In genomic region chr4:47274931-47275330, GRCh38 we compare ENCODE assay signal across 25 cellular contexts.
"Had no signal": no experiment of that assay in that cellular context is flagged by ENCODE, and none has a peak within 500 bp of the region (broad histone marks: within the 10 kb centered on the region; RNA-seq: fewer than 3 reads in every experiment).

No MANE protein-coding gene starts in this region.

- H3K27me3 Mint-ChIP-seq: activated CD4-positive, alpha-beta memory T cell treated with anti-CD3 and anti-CD28 coated beads, Interleukin-2, amount 10 ng/mL, durations not matched to agents 7 days and 5 days; dendritic cell treated with granulocyte-macrophage colony-stimulating factor and Interleukin-4, amounts not matched to agents 40 ng/mL and 50 ng/mL, for 4 days; stimulated activated naive CD8-positive, alpha-beta T cell treated with anti-CD3 and anti-CD28 coated beads, Interleukin-15, amount 100 ng/mL, for 72 hours; type B pancreatic cell had no signal

- H3K27ac Mint-ChIP-seq: activated CD4-positive, alpha-beta memory T cell treated with anti-CD3 and anti-CD28 coated beads, Interleukin-2, amount 10 ng/mL, durations not matched to agents 7 days and 5 days; activated CD8-positive, alpha-beta memory T cell treated with anti-CD3 and anti-CD28 coated beads, Interleukin-2, amount 10 ng/mL, durations not matched to agents 7 days and 5 days; activated naive CD8-positive, alpha-beta T cell treated with anti-CD3 and anti-CD28 coated beads for 36 hours; activated T-helper 17 cell treated with anti-CD3 and anti-CD28 coated beads, Interleukin-2, amount 50 U/mL, for 72 hours; dendritic cell treated with granulocyte-macrophage colony-stimulating factor and Interleukin-4, amounts not matched to agents 40 ng/mL and 50 ng/mL, for 4 days; naive thymus-derived CD8-positive, alpha-beta T cell; stimulated activated naive CD8-positive, alpha-beta T cell treated with anti-CD3 and anti-CD28 coated beads, Interleukin-15, amount 100 ng/mL, for 72 hours; type B pancreatic cell had no signal

- H3K4me3 Mint-ChIP-seq: activated CD4-positive, alpha-beta memory T cell treated with anti-CD3 and anti-CD28 coated beads, Interleukin-2, amount 10 ng/mL, durations not matched to agents 7 days and 5 days; activated CD8-positive, alpha-beta memory T cell treated with anti-CD3 and anti-CD28 coated beads, Interleukin-2, amount 10 ng/mL, durations not matched to agents 7 days and 5 days; activated naive CD8-positive, alpha-beta T cell treated with anti-CD3 and anti-CD28 coated beads for 36 hours; activated T-helper 17 cell treated with anti-CD3 and anti-CD28 coated beads, Interleukin-2, amount 50 U/mL, for 72 hours; dendritic cell treated with granulocyte-macrophage colony-stimulating factor and Interleukin-4, amounts not matched to agents 40 ng/mL and 50 ng/mL, for 4 days; naive thymus-derived CD8-positive, alpha-beta T cell; stimulated activated naive CD8-positive, alpha-beta T cell treated with anti-CD3 and anti-CD28 coated beads, Interleukin-15, amount 100 ng/mL, for 72 hours; type B pancreatic cell had no signal

- H3K4me2 ChIP-seq: smooth muscle cell had no signal

- H3K9me3 ChIP-seq: left ventricle myocardium inferior, ovary, suprapubic skin had no signal

- ATAC-seq: activated CD8-positive, alpha-beta memory T cell treated with anti-CD3 and anti-CD28 coated beads, Interleukin-2, amount 10 ng/mL, durations not matched to agents 7 days and 5 days; activated T-helper 17 cell treated with anti-CD3 and anti-CD28 coated beads, Interleukin-2, amount 50 U/mL, for 72 hours; naive thymus-derived CD8-positive, alpha-beta T cell; sciatic nerve; stimulated activated naive CD8-positive, alpha-beta T cell treated with anti-CD3 and anti-CD28 coated beads, Interleukin-15, amount 100 ng/mL, for 72 hours had no signal

- H3K4me1 ChIP-seq: left ventricle myocardium inferior, suprapubic skin had no signal

- H3K36me3 Mint-ChIP-seq: activated CD8-positive, alpha-beta memory T cell treated with anti-CD3 and anti-CD28 coated beads, Interleukin-2, amount 10 ng/mL, durations not matched to agents 7 days and 5 days; activated naive CD8-positive, alpha-beta T cell treated with anti-CD3 and anti-CD28 coated beads for 36 hours; naive thymus-derived CD8-positive, alpha-beta T cell; type B pancreatic cell had no signal

- H3K27me3 ChIP-seq: ovary, suprapubic skin had no signal

- H3K4me1 Mint-ChIP-seq: activated CD4-positive, alpha-beta memory T cell treated with anti-CD3 and anti-CD28 coated beads, Interleukin-2, amount 10 ng/mL, durations not matched to agents 7 days and 5 days; activated CD8-positive, alpha-beta memory T cell treated with anti-CD3 and anti-CD28 coated beads, Interleukin-2, amount 10 ng/mL, durations not matched to agents 7 days and 5 days; activated naive CD8-positive, alpha-beta T cell treated with anti-CD3 and anti-CD28 coated beads for 36 hours; activated T-helper 17 cell treated with anti-CD3 and anti-CD28 coated beads, Interleukin-2, amount 50 U/mL, for 72 hours; naive thymus-derived CD8-positive, alpha-beta T cell; stimulated activated naive CD8-positive, alpha-beta T cell treated with anti-CD3 and anti-CD28 coated beads, Interleukin-15, amount 100 ng/mL, for 72 hours had no signal

- H3K36me3 ChIP-seq: left ventricle myocardium inferior, ovary, suprapubic skin had no signal

- DNase-seq: activated CD4-positive, alpha-beta memory T cell treated with anti-CD3 and anti-CD28 coated beads, Interleukin-2, amount 10 ng/mL, durations not matched to agents 7 days and 5 days; activated CD4-positive, alpha-beta T cell treated with anti-CD3 and anti-CD28 coated beads for 48 hours; activated CD4-positive, CD25-positive, alpha-beta regulatory T cell; activated CD8-positive, alpha-beta memory T cell treated with anti-CD3 and anti-CD28 coated beads, Interleukin-2, amount 10 ng/mL, durations not matched to agents 7 days and 5 days; activated naive CD4-positive, alpha-beta T cell; activated naive CD8-positive, alpha-beta T cell treated with anti-CD3 and anti-CD28 coated beads for 36 hours; amygdala; cerebellar nuclear complex; effector memory CD4-positive, alpha-beta T cell; foreskin melanocyte; glutamatergic neuron; left ventricle myocardium inferior; mesendoderm; naive thymus-derived CD8-positive, alpha-beta T cell; ovary; stimulated activated CD4-positive, alpha-beta T cell treated with anti-CD3 and anti-CD28 coated beads, Interleukin-4, amount 100 ng/mL, for 1 hour; stimulated activated naive CD8-positive, alpha-beta T cell treated with anti-CD3 and anti-CD28 coated beads, Interleukin-15, amount 100 ng/mL, for 72 hours; T-helper 1 cell; T-helper 9 cell had no signal

- H3K4me3 ChIP-seq: left ventricle myocardium inferior, ovary, smooth muscle cell, suprapubic skin had no signal

- H3K9me3 Mint-ChIP-seq: activated CD4-positive, alpha-beta memory T cell treated with anti-CD3 and anti-CD28 coated beads, Interleukin-2, amount 10 ng/mL, durations not matched to agents 7 days and 5 days; activated naive CD8-positive, alpha-beta T cell treated with anti-CD3 and anti-CD28 coated beads for 36 hours; activated T-helper 17 cell treated with anti-CD3 and anti-CD28 coated beads, Interleukin-2, amount 50 U/mL, for 72 hours; dendritic cell treated with granulocyte-macrophage colony-stimulating factor and Interleukin-4, amounts not matched to agents 40 ng/mL and 50 ng/mL, for 4 days; stimulated activated naive CD8-positive, alpha-beta T cell treated with anti-CD3 and anti-CD28 coated beads, Interleukin-15, amount 100 ng/mL, for 72 hours; type B pancreatic cell had no signal

- H3K27ac ChIP-seq: left ventricle myocardium inferior, ovary, suprapubic skin had no signal
